9 cellular contexts compared by ENCODE assay signal in the genomic region with DNA sequence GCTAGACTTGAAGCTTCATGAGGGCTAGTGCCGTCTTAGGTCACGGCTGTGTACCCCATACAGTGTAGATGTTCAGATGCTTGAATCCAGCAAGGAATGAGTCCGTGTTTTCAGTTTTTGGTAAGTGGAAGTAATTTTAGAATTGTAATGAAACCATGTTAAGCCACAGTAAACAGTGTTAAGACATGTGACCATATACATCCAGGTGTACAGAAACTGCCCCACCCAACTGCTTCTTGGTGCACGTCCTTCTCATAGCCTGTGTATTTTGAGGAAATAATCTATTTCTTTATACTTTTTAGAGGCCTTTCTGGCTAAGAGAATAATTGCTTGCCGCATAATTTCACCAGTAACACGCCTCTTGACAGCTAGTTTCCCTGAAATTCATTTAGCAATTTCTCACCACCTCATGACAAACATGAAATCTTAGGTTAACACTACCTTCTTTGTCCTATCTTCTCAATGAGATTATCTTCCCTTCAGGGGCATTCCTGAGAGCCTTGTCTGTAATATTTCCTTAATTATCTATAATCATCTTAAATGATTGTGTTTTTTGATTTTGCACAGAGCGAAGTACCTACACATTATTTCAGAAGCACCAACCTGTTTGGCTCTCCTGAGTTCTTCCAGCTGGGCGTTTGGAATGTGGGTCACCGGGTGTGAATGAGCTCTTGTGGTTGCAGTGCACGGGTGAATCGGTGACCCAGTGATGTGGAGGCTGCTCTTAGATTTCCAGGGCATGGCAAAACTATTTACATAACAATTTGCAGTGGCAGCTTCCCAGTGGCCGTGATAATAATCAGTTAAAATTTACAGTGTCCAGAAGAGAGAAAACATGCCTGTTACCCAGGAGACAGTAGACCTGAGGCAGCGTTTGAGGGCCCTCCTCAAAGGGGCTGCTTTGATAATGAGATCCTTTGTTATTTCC. TPM values are rescaled to one million over a fixed set of nuclear protein-coding genes. Genes with fewer than 3 reads are reported as not detected.
DNase-seq lines count a peak whose midpoint lies in the region; ATAC-seq and TF ChIP-seq lines count a peak whose summit lies in the region.
"Had no signal": no experiment of that assay in that cellular context is flagged by ENCODE, and none has a peak within 500 bp of the region (broad histone marks: within the 10 kb centered on the region; RNA-seq: fewer than 3 reads in every experiment).

No MANE protein-coding gene starts in this region.

- H3K9me3 Mint-ChIP-seq in activated naive CD4-positive, alpha-beta T cell treated with anti-CD3 and anti-CD28 coated beads for 36 hours: no peaks in the 10 kb centered on the region

- peaks cover 9% of the 10 kb centered on the region for H3K36me3 Mint-ChIP-seq in activated naive CD4-positive, alpha-beta T cell treated with anti-CD3 and anti-CD28 coated beads for 36 hours (ENCODE audit: low read depth)

- intact Hi-C loops in left colon (cut with DNase I, micrococcal nuclease): no loop called here
- intact Hi-C loops in ovary (cut with DNase I): no loop called here
- intact Hi-C loops in activated naive CD4-positive, alpha-beta T cell treated with anti-CD3 and anti-CD28 coated beads for 36 hours (cut with micrococcal nuclease): no loop called here

- TF ChIP-seq CTCF in AG10803 (conservative IDR thresholded peaks at IDR 0.05; ENCODE audit: low read length) (no peak), ovary (IDR thresholded peaks at IDR 0.05) (no peak)

- H3K4me3 ChIP-seq in AG10803 (ENCODE audit: low read length): no peak overlapping the region
- no peak overlapping the region for H3K4me3 ChIP-seq in ovary

- H3K9me3 ChIP-seq in ovary: no peaks in the 10 kb centered on the region

- peaks cover 5% of the 10 kb centered on the region for H3K4me1 ChIP-seq in ovary (ENCODE audit: insufficient read depth)

- peaks cover 41% of the 10 kb centered on the region for H3K4me1 Mint-ChIP-seq in activated naive CD4-positive, alpha-beta T cell treated with anti-CD3 and anti-CD28 coated beads for 36 hours (ENCODE audit: low read depth)

- no peaks in the 10 kb centered on the region for H3K27me3 Mint-ChIP-seq in activated naive CD4-positive, alpha-beta T cell treated with anti-CD3 and anti-CD28 coated beads for 36 hours (ENCODE audit: low read depth)

- 66 to 73% (median 68%) methylated on average over 13 of the region's 13 CpGs for WGBS in ovary, 3 donors

- H3K27ac ChIP-seq in ovary: no peak overlapping the region

- no peaks in the 10 kb centered on the region for H3K36me3 ChIP-seq in ovary

- CTCF ChIA-PET in activated naive CD4-positive, alpha-beta T cell treated with anti-CD3 and anti-CD28 coated beads for 36 hours (lab: Charles Lee): no interaction called here

- DNase-seq in AG10803 (ENCODE audit: low read depth) (peak; percentile 8), SK-MEL-5 (ENCODE audit: low read depth, low spot score) (peak; percentile 72), left colon (no peak), ovary (no peak), midbrain (lab: John Stamatoyannopoulos, UW) (no peak), mucosa of gallbladder (ENCODE audit: low spot score) (no peak)
- no peak for DNase-seq in activated naive CD4-positive, alpha-beta T cell treated with anti-CD3 and anti-CD28 coated beads for 36 hours
- DNase-seq: DMS 273 treated with DMSO at 0.1 percent for 48 hours had no signal

- in situ Hi-C loops in SK-MEL-5 (cut with HindIII; ENCODE audit: low pct_unique_long_range_greater_than_20kb, low sequenced_read_pairs): no loop called here

- H3K27ac Mint-ChIP-seq in activated naive CD4-positive, alpha-beta T cell treated with anti-CD3 and anti-CD28 coated beads for 36 hours: no peak overlapping the region

- ATAC-seq in GM21723 (IDR thresholded peaks at IDR 0.05; ENCODE audit: unreplicated experiment): peak; percentile 55
- ATAC-seq in left colon: peak; percentile 69

- H3K4me3 Mint-ChIP-seq in activated naive CD4-positive, alpha-beta T cell treated with anti-CD3 and anti-CD28 coated beads for 36 hours: no peak overlapping the region

- TF ChIP-seq EP300 in ovary (IDR thresholded peaks at IDR 0.05): no peak

- no peak for TF ChIP-seq POLR2A in ovary (IDR thresholded peaks at IDR 0.05)

- no peaks in the 10 kb centered on the region for H3K27me3 ChIP-seq in ovary

RNA-seq across cellular contexts. Expression of gene TADA2B, which starts 50.2 kb away (rescaled TPM):
- total RNA-seq in SK-MEL-5 (2014; rRNA removed; shearing (Covaris generic)): 9.3 and 9.6 TPM in 2 replicates
- polyA plus RNA-seq in SK-MEL-5 (2015; cell fraction: cytosol; rRNA removed): 13.6 and 17.6 TPM in 2 replicates
- 3.8 and 4.0 TPM in 2 replicates for polyA plus RNA-seq in SK-MEL-5 (2015; cell fraction: nucleus; rRNA removed)
- total RNA-seq in left colon (10 to 100 TPM; 30.0 to 34.6 TPM), ovary (10 to 100 TPM; 11.9 to 31.6 (median 26.9) TPM), mucosa of gallbladder (23.9 TPM)
- 10 to 100 TPM; 18.6 to 20.2 TPM for polyA plus RNA-seq in ovary
- 1 to 10 TPM; 8.2 to 9.9 TPM for total RNA-seq in activated naive CD4-positive, alpha-beta T cell treated with anti-CD3 and anti-CD28 coated beads for 36 hours

Comparison
In these comparisons a context has a peak if more than half of its experiments do, and no peak if none do; other contexts are left out.
1. DNase-seq: peak in AG10803 (single experiment) and SK-MEL-5 (single experiment); none in left colon (0 of 2), ovary (0 of 5), midbrain (single experiment), activated naive CD4-positive, alpha-beta T cell treated with anti-CD3 and anti-CD28 coated beads for 36 hours (single experiment) and mucosa of gallbladder (single experiment).